In the genomic region with DNA sequence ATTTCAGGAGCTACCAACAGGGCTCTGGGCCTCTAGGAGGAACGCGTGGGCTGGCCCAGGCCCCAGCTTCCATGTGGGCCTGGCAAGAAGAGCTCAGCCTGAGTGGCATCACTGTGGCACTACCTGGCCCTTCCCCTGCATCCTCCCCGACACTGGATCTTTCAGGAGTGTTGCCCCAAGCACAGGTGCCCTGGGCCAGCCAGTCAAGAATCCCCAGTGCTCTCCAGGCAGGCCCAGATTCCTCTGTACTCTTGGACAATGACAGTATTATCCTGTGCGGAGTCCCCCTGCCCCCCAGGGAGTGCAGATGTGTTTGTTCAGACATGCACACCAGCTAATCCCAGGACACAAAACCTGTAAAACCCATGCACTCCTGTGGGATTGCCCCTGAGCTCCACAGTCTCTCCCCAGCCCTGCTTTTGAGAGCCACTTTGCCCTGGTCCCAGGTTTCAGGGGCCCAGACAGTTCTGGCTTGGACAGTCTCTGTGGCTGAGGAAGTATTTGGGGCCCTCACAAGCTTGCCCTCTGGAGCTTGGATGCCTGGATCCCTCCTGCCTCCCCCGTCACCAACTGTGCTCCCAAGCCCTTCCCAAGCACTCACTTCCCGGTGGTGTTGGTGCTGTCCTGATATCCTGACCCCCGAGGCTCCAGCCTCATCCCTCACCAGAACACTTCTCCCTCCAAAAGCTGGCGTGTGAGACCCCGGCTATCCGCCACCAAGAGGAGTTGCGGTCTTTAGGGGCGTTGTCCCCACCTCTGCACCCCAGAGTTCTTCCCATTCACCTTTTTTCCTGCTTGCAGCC, we compare ENCODE assay signal across 1 cellular context.
TF ChIP-seq lines count a peak whose summit lies in the region.

No MANE protein-coding gene starts in this region.

TF ChIP-seq in HepG2, 621 proteins besides CTCF, POLR2A, EP300 and RAD21 (continued from another document and continues in another):
- TF ChIP-seq GABPA (IDR thresholded peaks at IDR 0.05; ENCODE audit: low read depth, low read length): no peak
- TF ChIP-seq GABPA (CRISPR knock-in tag; IDR thresholded peaks at IDR 0.05; ENCODE audit: low read depth): no peak
- no peak for TF ChIP-seq NFE2L1 (CRISPR knock-in tag; IDR thresholded peaks at IDR 0.05; ENCODE audit: borderline replicate concordance)
- no peak for TF ChIP-seq POLR2AphosphoS2 (IDR thresholded peaks at IDR 0.05; ENCODE audit: low read depth, low read length)
- TF ChIP-seq, protein P1, sequence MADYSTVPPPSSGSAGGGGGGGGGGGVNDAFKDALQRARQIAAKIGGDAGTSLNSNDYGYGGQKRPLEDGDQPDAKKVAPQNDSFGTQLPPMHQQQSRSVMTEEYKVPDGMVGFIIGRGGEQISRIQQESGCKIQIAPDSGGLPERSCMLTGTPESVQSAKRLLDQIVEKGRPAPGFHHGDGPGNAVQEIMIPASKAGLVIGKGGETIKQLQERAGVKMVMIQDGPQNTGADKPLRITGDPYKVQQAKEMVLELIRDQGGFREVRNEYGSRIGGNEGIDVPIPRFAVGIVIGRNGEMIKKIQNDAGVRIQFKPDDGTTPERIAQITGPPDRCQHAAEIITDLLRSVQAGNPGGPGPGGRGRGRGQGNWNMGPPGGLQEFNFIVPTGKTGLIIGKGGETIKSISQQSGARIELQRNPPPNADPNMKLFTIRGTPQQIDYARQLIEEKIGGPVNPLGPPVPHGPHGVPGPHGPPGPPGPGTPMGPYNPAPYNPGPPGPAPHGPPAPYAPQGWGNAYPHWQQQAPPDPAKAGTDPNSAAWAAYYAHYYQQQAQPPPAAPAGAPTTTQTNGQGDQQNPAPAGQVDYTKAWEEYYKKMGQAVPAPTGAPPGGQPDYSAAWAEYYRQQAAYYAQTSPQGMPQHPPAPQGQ (CRISPR knock-in tag; IDR thresholded peaks at IDR 0.05; ENCODE audit: borderline replicate concordance): no peak
- TF ChIP-seq ZNF674 (CRISPR knock-in tag; IDR thresholded peaks at IDR 0.05; ENCODE audit: low read depth): no peak
- TF ChIP-seq ZBTB38 (CRISPR knock-in tag; IDR thresholded peaks at IDR 0.05): no peak
- no peak for TF ChIP-seq NFATC3 (CRISPR knock-in tag; IDR thresholded peaks at IDR 0.05)
- TF ChIP-seq, protein P2, sequence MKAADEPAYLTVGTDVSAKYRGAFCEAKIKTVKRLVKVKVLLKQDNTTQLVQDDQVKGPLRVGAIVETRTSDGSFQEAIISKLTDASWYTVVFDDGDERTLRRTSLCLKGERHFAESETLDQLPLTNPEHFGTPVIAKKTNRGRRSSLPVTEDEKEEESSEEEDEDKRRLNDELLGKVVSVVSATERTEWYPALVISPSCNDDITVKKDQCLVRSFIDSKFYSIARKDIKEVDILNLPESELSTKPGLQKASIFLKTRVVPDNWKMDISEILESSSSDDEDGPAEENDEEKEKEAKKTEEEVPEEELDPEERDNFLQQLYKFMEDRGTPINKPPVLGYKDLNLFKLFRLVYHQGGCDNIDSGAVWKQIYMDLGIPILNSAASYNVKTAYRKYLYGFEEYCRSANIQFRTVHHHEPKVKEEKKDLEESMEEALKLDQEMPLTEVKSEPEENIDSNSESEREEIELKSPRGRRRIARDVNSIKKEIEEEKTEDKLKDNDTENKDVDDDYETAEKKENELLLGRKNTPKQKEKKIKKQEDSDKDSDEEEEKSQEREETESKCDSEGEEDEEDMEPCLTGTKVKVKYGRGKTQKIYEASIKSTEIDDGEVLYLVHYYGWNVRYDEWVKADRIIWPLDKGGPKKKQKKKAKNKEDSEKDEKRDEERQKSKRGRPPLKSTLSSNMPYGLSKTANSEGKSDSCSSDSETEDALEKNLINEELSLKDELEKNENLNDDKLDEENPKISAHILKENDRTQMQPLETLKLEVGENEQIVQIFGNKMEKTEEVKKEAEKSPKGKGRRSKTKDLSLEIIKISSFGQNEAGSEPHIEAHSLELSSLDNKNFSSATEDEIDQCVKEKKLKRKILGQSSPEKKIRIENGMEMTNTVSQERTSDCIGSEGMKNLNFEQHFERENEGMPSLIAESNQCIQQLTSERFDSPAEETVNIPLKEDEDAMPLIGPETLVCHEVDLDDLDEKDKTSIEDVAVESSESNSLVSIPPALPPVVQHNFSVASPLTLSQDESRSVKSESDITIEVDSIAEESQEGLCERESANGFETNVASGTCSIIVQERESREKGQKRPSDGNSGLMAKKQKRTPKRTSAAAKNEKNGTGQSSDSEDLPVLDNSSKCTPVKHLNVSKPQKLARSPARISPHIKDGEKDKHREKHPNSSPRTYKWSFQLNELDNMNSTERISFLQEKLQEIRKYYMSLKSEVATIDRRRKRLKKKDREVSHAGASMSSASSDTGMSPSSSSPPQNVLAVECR (CRISPR knock-in tag; IDR thresholded peaks at IDR 0.05; ENCODE audit: borderline replicate concordance): no peak
- no peak for TF ChIP-seq ZNF550 (CRISPR knock-in tag; IDR thresholded peaks at IDR 0.05; ENCODE audit: borderline replicate concordance)
- TF ChIP-seq HMGA1 (CRISPR knock-in tag; conservative IDR thresholded peaks at IDR 0.05): no peak
- TF ChIP-seq ZFAT (CRISPR knock-in tag; conservative IDR thresholded peaks at IDR 0.05): no peak
- TF ChIP-seq ZNF207 (IDR thresholded peaks at IDR 0.05; ENCODE audit: borderline replicate concordance): no peak
- peak; percentile 42; the same call in 1 of the 2 replicates for TF ChIP-seq SOX5 (CRISPR knock-in tag; IDR thresholded peaks at IDR 0.05; ENCODE audit: borderline replicate concordance)
- no peak for TF ChIP-seq HCFC1 (IDR thresholded peaks at IDR 0.05; ENCODE audit: low read depth, low read length)
- no peak for TF ChIP-seq ZFP37 (CRISPR knock-in tag; IDR thresholded peaks at IDR 0.05; ENCODE audit: borderline replicate concordance)
- TF ChIP-seq, protein P3, sequence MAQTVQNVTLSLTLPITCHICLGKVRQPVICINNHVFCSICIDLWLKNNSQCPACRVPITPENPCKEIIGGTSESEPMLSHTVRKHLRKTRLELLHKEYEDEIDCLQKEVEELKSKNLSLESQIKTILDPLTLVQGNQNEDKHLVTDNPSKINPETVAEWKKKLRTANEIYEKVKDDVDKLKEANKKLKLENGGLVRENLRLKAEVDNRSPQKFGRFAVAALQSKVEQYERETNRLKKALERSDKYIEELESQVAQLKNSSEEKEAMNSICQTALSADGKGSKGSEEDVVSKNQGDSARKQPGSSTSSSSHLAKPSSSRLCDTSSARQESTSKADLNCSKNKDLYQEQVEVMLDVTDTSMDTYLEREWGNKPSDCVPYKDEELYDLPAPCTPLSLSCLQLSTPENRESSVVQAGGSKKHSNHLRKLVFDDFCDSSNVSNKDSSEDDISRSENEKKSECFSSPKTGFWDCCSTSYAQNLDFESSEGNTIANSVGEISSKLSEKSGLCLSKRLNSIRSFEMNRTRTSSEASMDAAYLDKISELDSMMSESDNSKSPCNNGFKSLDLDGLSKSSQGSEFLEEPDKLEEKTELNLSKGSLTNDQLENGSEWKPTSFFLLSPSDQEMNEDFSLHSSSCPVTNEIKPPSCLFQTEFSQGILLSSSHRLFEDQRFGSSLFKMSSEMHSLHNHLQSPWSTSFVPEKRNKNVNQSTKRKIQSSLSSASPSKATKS (CRISPR knock-in tag; IDR thresholded peaks at IDR 0.05): no peak
- TF ChIP-seq SOX13 (IDR thresholded peaks at IDR 0.05): no peak
- peak in 1 of 2 experiments; percentile 78; a peak in 2 of 4 replicates for TF ChIP-seq SOX13 (CRISPR knock-in tag; conservative IDR thresholded peaks at IDR 0.05 in 1 of 2, IDR thresholded peaks at IDR 0.05 in 1 of 2)
- TF ChIP-seq, protein P4, sequence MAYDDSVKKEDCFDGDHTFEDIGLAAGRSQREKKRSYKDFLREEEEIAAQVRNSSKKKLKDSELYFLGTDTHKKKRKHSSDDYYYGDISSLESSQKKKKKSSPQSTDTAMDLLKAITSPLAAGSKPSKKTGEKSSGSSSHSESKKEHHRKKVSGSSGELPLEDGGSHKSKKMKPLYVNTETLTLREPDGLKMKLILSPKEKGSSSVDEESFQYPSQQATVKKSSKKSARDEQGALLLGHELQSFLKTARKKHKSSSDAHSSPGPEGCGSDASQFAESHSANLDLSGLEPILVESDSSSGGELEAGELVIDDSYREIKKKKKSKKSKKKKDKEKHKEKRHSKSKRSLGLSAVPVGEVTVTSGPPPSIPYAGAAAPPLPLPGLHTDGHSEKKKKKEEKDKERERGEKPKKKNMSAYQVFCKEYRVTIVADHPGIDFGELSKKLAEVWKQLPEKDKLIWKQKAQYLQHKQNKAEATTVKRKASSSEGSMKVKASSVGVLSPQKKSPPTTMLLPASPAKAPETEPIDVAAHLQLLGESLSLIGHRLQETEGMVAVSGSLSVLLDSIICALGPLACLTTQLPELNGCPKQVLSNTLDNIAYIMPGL (CRISPR knock-in tag; IDR thresholded peaks at IDR 0.05; ENCODE audit: borderline replicate concordance in 1 of 2, low read depth in 1 of 2): no peak
- TF ChIP-seq BCL6 (CRISPR knock-in tag; IDR thresholded peaks at IDR 0.05): peak; percentile 27; the same call in 1 of the 2 replicates
- TF ChIP-seq TMF1 (CRISPR knock-in tag; IDR thresholded peaks at IDR 0.05; ENCODE audit: low read depth): no peak
- no peak for TF ChIP-seq NFKB2 (CRISPR knock-in tag; IDR thresholded peaks at IDR 0.05; ENCODE audit: borderline replicate concordance)
- TF ChIP-seq U2AF1 (optimal IDR thresholded peaks at IDR 0.05; ENCODE audit: low read depth, low read length): peak; percentile 75
- no peak for TF ChIP-seq FOXK2 (IDR thresholded peaks at IDR 0.05)
- TF ChIP-seq AGO1 (IDR thresholded peaks at IDR 0.05; ENCODE audit: low read depth, low read length, poor library complexity, severe bottlenecking): no peak
- no peak for TF ChIP-seq ZNF570 (CRISPR knock-in tag; IDR thresholded peaks at IDR 0.05; ENCODE audit: borderline replicate concordance)
- no peak for TF ChIP-seq SMAD9 (CRISPR knock-in tag; IDR thresholded peaks at IDR 0.05)
- TF ChIP-seq KLF13 (CRISPR knock-in tag; IDR thresholded peaks at IDR 0.05): no peak
- TF ChIP-seq, protein P5, sequence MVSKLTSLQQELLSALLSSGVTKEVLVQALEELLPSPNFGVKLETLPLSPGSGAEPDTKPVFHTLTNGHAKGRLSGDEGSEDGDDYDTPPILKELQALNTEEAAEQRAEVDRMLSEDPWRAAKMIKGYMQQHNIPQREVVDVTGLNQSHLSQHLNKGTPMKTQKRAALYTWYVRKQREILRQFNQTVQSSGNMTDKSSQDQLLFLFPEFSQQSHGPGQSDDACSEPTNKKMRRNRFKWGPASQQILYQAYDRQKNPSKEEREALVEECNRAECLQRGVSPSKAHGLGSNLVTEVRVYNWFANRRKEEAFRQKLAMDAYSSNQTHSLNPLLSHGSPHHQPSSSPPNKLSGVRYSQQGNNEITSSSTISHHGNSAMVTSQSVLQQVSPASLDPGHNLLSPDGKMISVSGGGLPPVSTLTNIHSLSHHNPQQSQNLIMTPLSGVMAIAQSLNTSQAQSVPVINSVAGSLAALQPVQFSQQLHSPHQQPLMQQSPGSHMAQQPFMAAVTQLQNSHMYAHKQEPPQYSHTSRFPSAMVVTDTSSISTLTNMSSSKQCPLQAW (CRISPR knock-in tag; IDR thresholded peaks at IDR 0.05): no peak
- no peak for TF ChIP-seq BHLHE40 (IDR thresholded peaks at IDR 0.05; ENCODE audit: low read length)
- no peak for TF ChIP-seq IKZF4 (CRISPR knock-in tag; IDR thresholded peaks at IDR 0.05; ENCODE audit: borderline replicate concordance, low read depth, not compliant biosample characterization)
- no peak for TF ChIP-seq ZBTB1 (CRISPR knock-in tag; IDR thresholded peaks at IDR 0.05; ENCODE audit: borderline replicate concordance)
- TF ChIP-seq, protein P6, sequence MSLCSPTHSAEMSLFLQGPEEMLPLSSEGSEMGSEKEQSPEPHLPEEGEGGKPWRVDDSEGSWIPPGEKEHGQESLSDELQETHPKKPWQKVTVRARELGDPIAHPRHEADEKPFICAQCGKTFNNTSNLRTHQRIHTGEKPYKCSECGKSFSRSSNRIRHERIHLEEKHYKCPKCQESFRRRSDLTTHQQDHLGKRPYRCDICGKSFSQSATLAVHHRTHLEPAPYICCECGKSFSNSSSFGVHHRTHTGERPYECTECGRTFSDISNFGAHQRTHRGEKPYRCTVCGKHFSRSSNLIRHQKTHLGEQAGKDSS (CRISPR knock-in tag; IDR thresholded peaks at IDR 0.05; ENCODE audit: borderline replicate concordance, low read depth): no peak
- TF ChIP-seq ZC3H13 (CRISPR knock-in tag; IDR thresholded peaks at IDR 0.05): no peak
- no peak for TF ChIP-seq ZNF644 (CRISPR knock-in tag; IDR thresholded peaks at IDR 0.05; ENCODE audit: low read depth)
- TF ChIP-seq NR2F2 (IDR thresholded peaks at IDR 0.05; ENCODE audit: borderline replicate concordance, low read depth): no peak
- TF ChIP-seq KAT7 (CRISPR knock-in tag; IDR thresholded peaks at IDR 0.05; ENCODE audit: borderline replicate concordance): no peak
